8 cellular contexts compared by ENCODE assay signal in genomic region chr2:55033076-55033742, GRCh38. TPM values are rescaled to one million over a fixed set of nuclear protein-coding genes. Genes with fewer than 3 reads are reported as not detected.
A peak's percentile ranks its signal among the peaks of the same experiment; 100 is the strongest.
DNase-seq lines count a peak whose midpoint lies in the region; ATAC-seq and TF ChIP-seq lines count a peak whose summit lies in the region.

No MANE protein-coding gene starts in this region.

- H3K27ac Mint-ChIP-seq in activated T-helper 17 cell treated with anti-CD3 and anti-CD28 coated beads, Interleukin-2, amount 50 U/mL, for 72 hours = peak overlapping the region; percentile 30

- intact Hi-C loops in sigmoid colon (cut with DNase I) = no loop called here

- no peak for TF ChIP-seq EP300 in sigmoid colon (IDR thresholded peaks at IDR 0.05)

- no peak for TF ChIP-seq POLR2A in sigmoid colon (IDR thresholded peaks at IDR 0.05)

- H3K4me1 Mint-ChIP-seq in activated T-helper 17 cell treated with anti-CD3 and anti-CD28 coated beads, Interleukin-2, amount 50 U/mL, for 72 hours = peaks cover 33% of the 10 kb centered on the region

- H3K4me3 ChIP-seq in GM12864 (ENCODE audit: low read depth, low read length) (no peak overlapping the region), sigmoid colon (no peak overlapping the region)

- no peak overlapping the region for H3K27ac ChIP-seq in sigmoid colon

- WGBS in sigmoid colon, 2 donors = 63 to 89% methylated on average over 5 of the region's 5 CpGs

- H3K4me1 ChIP-seq in sigmoid colon = peaks cover 0 to 71% (median 53%) of the 10 kb centered on the region in 4 donors

- TF ChIP-seq CTCF in GM12864 (IDR thresholded peaks at IDR 0.05; ENCODE audit: low read depth, low read length, missing control alignments) = no peak
- no peak for TF ChIP-seq CTCF in sigmoid colon (IDR thresholded peaks at IDR 0.05)

- H3K27me3 ChIP-seq in sigmoid colon = no peaks in the 10 kb centered on the region

- no peak overlapping the region for H3K4me3 Mint-ChIP-seq in activated T-helper 17 cell treated with anti-CD3 and anti-CD28 coated beads, Interleukin-2, amount 50 U/mL, for 72 hours

- H3K9me3 Mint-ChIP-seq in activated T-helper 17 cell treated with anti-CD3 and anti-CD28 coated beads, Interleukin-2, amount 50 U/mL, for 72 hours = no peaks in the 10 kb centered on the region

- no peaks in the 10 kb centered on the region for H3K27me3 Mint-ChIP-seq in activated T-helper 17 cell treated with anti-CD3 and anti-CD28 coated beads, Interleukin-2, amount 50 U/mL, for 72 hours

- H3K36me3 ChIP-seq in sigmoid colon = no peaks in the 10 kb centered on the region

- ATAC-seq in GM19463 (IDR thresholded peaks at IDR 0.05; ENCODE audit: unreplicated experiment) = peak; percentile 98
- peak; percentile 95 for ATAC-seq in HG03139 (IDR thresholded peaks at IDR 0.05; ENCODE audit: unreplicated experiment)
- peak; percentile 82 for ATAC-seq in activated T-helper 17 cell treated with anti-CD3 and anti-CD28 coated beads, Interleukin-2, amount 50 U/mL, for 72 hours (replicated peaks)

- H3K36me3 Mint-ChIP-seq in activated T-helper 17 cell treated with anti-CD3 and anti-CD28 coated beads, Interleukin-2, amount 50 U/mL, for 72 hours (ENCODE audit: low read depth) = no peaks in the 10 kb centered on the region

- DNase-seq in GM12864 (ENCODE audit: low read depth) = peak; percentile 75
- no peak for DNase-seq in NCI-H2171 (lab: John Stamatoyannopoulos, UW)
- no peak for DNase-seq in DMS53 (lab: John Stamatoyannopoulos, UW)
- DNase-seq in sigmoid colon = no peak
- no peak for DNase-seq in AG08396 (ENCODE audit: low spot score)

- H3K9me3 ChIP-seq in sigmoid colon = no peaks in the 10 kb centered on the region

RNA-seq across cellular contexts. Expression of gene RTN4, which starts 17.0 kb away (rescaled TPM):
- total RNA-seq in activated T-helper 17 cell treated with anti-CD3 and anti-CD28 coated beads, Interleukin-2, amount 50 U/mL, for 72 hours = 100 to 1,000 TPM in 1 of 2 donors, 10 to 100 TPM in 1; 74.9 to 131 TPM
- total RNA-seq in sigmoid colon = 100 to 1,000 TPM; 152 to 264 (median 199) TPM
- polyA plus RNA-seq in sigmoid colon = 100 to 1,000 TPM in 1 of 3 donors, 10 to 100 TPM in 2; 54.1 to 153 (median 62.0) TPM
